8 cellular contexts compared by ENCODE assay signal in genomic region chr11:9757809-9758675, GRCh38.
DNase-seq lines count a peak whose midpoint lies in the region; ATAC-seq, FAIRE-seq and TF ChIP-seq lines count a peak whose summit lies in the region.

No MANE protein-coding gene starts in this region.

- H2AFZ ChIP-seq in HepG2 (ENCODE audit: low read length), result peak overlapping the region; percentile 23

- peaks cover 56% of the 10 kb centered on the region for H3K4me1 ChIP-seq in HepG2 (ENCODE audit: insufficient read depth, low read length)

- 28% methylated on average over 5 of the region's 73 CpGs for WGBS in HepG2 (ENCODE audit: low lambda C conversion rate)

- peak overlapping the region; percentile 90 for H3K27ac ChIP-seq in HepG2 (ENCODE audit: extremely low read length, insufficient read depth, low read length)

- no peaks in the 10 kb centered on the region; a peak in 1 of 5 replicates for H3K27me3 ChIP-seq in HepG2 (ENCODE audit: control insufficient read depth in 1 of 2, insufficient read depth in 2 of 2, low read length in 2 of 2)

- H3K36me3 Mint-ChIP-seq in activated CD4-positive, alpha-beta T cell treated with anti-CD3 and anti-CD28 coated beads, Interleukin-2, amount 10 ng/mL, durations not matched to agents 7 days and 5 days (ENCODE audit: low read depth), result no peaks in the 10 kb centered on the region

- peak; percentile 55 for ATAC-seq in HG03175 (IDR thresholded peaks at IDR 0.05; ENCODE audit: unreplicated experiment)
- ATAC-seq in HepG2, result peak; percentile 84

- H3K4me1 Mint-ChIP-seq in activated CD4-positive, alpha-beta T cell treated with anti-CD3 and anti-CD28 coated beads, Interleukin-2, amount 10 ng/mL, durations not matched to agents 7 days and 5 days, result peaks cover 40% of the 10 kb centered on the region

- H3K27ac Mint-ChIP-seq in activated CD4-positive, alpha-beta T cell treated with anti-CD3 and anti-CD28 coated beads, Interleukin-2, amount 10 ng/mL, durations not matched to agents 7 days and 5 days, result peak overlapping the region; percentile 85

- peak overlapping the region; percentile 94 for H3K9ac ChIP-seq in HepG2 (ENCODE audit: insufficient read depth, low read depth, low read length)

- H3K4me2 ChIP-seq in HepG2 (ENCODE audit: low read depth, low read length), result peak overlapping the region; percentile 98

- H3K36me3 ChIP-seq in HepG2 (replicated peaks in 1 of 2; ENCODE audit: control insufficient read depth in 1 of 2, insufficient read depth in 2 of 2, low read length in 2 of 2), result no peaks in the 10 kb centered on the region

- no peak for FAIRE-seq in HepG2 (lab: Jason Lieb, UNC)

- no peaks in the 10 kb centered on the region for H3K9me3 Mint-ChIP-seq in activated CD4-positive, alpha-beta T cell treated with anti-CD3 and anti-CD28 coated beads, Interleukin-2, amount 10 ng/mL, durations not matched to agents 7 days and 5 days

- H3K4me3 ChIP-seq in AG10803 (ENCODE audit: low read length) (peak overlapping the region; percentile 44), HepG2 (replicated peaks in 1 of 3; ENCODE audit: insufficient read depth in 1 of 3, low read depth in 2 of 3, low read length in 3 of 3) (peak overlapping the region; percentile 63 to 87 (median 77))

- no peak; the same call in 1 of the 2 replicates for TF ChIP-seq CTCF in AG10803 (conservative IDR thresholded peaks at IDR 0.05; ENCODE audit: low read length)
- TF ChIP-seq CTCF in HepG2 (CRISPR knock-in tag; IDR thresholded peaks at IDR 0.05), result peak; percentile 71; the same call in 1 of the 2 replicates

- peak; percentile 76 for DNase-seq in AG10803 (ENCODE audit: low read depth)
- DNase-seq in NCI-H524 (lab: John Stamatoyannopoulos, UW), result peak; percentile 57 to 74
- peak; percentile 91 for DNase-seq in activated CD4-positive, alpha-beta T cell treated with anti-CD3 and anti-CD28 coated beads, Interleukin-2, amount 10 ng/mL, durations not matched to agents 7 days and 5 days
- peak; percentile 50 for DNase-seq in dedifferentiated amniotic fluid mesenchymal stem cell (ENCODE audit: extremely low spot score)
- DNase-seq in HepG2 (ENCODE audit: low spot score), result peak; percentile 63
- peak; percentile 92 for DNase-seq in stimulated activated CD4-positive, alpha-beta T cell treated with anti-CD3 and anti-CD28 coated beads, Interleukin-4, amount 100 ng/mL, for 24 hours

- intact Hi-C loops in HepG2 (cut with micrococcal nuclease; ENCODE audit: unreplicated experiment), result loop anchor here (1.0 to 5.0 kb wide), 3 partner anchors 105 to 549 kb away; partner anchors contain the start of gene ADM

- no peaks in the 10 kb centered on the region for H3K27me3 Mint-ChIP-seq in activated CD4-positive, alpha-beta T cell treated with anti-CD3 and anti-CD28 coated beads, Interleukin-2, amount 10 ng/mL, durations not matched to agents 7 days and 5 days

- H3K79me2 ChIP-seq in HepG2 (ENCODE audit: insufficient read depth, low read length), result peaks cover 12% of the 10 kb centered on the region

- peak; percentile 98 for TF ChIP-seq RAD21 in HepG2 (CRISPR knock-in tag; IDR thresholded peaks at IDR 0.05)

- no peaks in the 10 kb centered on the region for H4K20me1 ChIP-seq in HepG2 (ENCODE audit: insufficient read depth, low read length)

- POLR2A ChIA-PET in activated CD4-positive, alpha-beta T cell treated with anti-CD3 and anti-CD28 coated beads, Interleukin-2, amount 10 ng/mL, durations not matched to agents 7 days and 5 days (lab: Charles Lee), result no interaction called here
- POLR2A ChIA-PET in HepG2 (lab: Yijun Ruan, JAX), result interaction anchor here (0.6 to 3.5 kb wide), 6 partner anchors 10 to 568 kb away, joined by 3 to 23 read pairs (median 3); partner anchors contain the start of gene ADM

- TF ChIP-seq EP300 in HepG2 (IDR thresholded peaks at IDR 0.05; ENCODE audit: low read depth in 2 of 2, low read length in 2 of 2), result no peak
- TF ChIP-seq EP300 in HepG2 (CRISPR knock-in tag; IDR thresholded peaks at IDR 0.05; ENCODE audit: borderline replicate concordance), result no peak

- TF ChIP-seq POLR2A in GM18951 (IDR thresholded peaks at IDR 0.05; ENCODE audit: extremely low read depth, insufficient read depth, insufficient read length) (peak; percentile 63), HepG2 (IDR thresholded peaks at IDR 0.05; ENCODE audit: insufficient read depth in 1 of 2, low read depth in 2 of 2, low read length in 2 of 2) (peak; percentile 19 to 89; a peak in 3 of 4 replicates)

- H3K9me3 ChIP-seq in HepG2 (ENCODE audit: low read length), result no peaks in the 10 kb centered on the region

- BruUV-seq in HepG2 (replicated peaks; lab: Mats Ljungman, UMichigan), result no TSS peak

- CTCF ChIA-PET in activated CD4-positive, alpha-beta T cell treated with anti-CD3 and anti-CD28 coated beads, Interleukin-2, amount 10 ng/mL, durations not matched to agents 7 days and 5 days (lab: Charles Lee), result interaction anchor here (0.5 to 3.6 kb wide), 18 partner anchors 10 to 1185 kb away, joined by 3 to 45 read pairs (median 4); partner anchors contain the start of gene ADM
- CTCF ChIA-PET in HepG2 (lab: Yijun Ruan, JAX; ENCODE audit: low intra/inter-chr PET ratio, low total read pairs), result interaction anchor here (0.9 to 2.2 kb wide), 4 partner anchors 104 to 549 kb away, joined by 3 to 20 read pairs (median 6); no protein-coding TSS in a partner anchor

- H3K4me3 Mint-ChIP-seq in activated CD4-positive, alpha-beta T cell treated with anti-CD3 and anti-CD28 coated beads, Interleukin-2, amount 10 ng/mL, durations not matched to agents 7 days and 5 days, result peak overlapping the region; percentile 71

- in situ Hi-C loops in GM18951 (cut with MboI; ENCODE audit: low sequenced_read_pairs, unreplicated experiment) (loop anchor here (25.0 kb wide), 1 partner anchor 554 kb away; the partner anchor contains the start of gene ADM), HepG2 (cut with HindIII; ENCODE audit: extremely low pct_ligation_motif_present, low pct_unique_long_range_greater_than_20kb) (loop anchor here (10.0 kb wide), 1 partner anchor 63 kb away; no protein-coding TSS in a partner anchor)

TF ChIP-seq in HepG2, 621 proteins besides CTCF, POLR2A, EP300 and RAD21 (continues in another document):
- no peak for TF ChIP-seq MXD1 (CRISPR knock-in tag; IDR thresholded peaks at IDR 0.05)
- no peak for TF ChIP-seq PAF1 (CRISPR knock-in tag; IDR thresholded peaks at IDR 0.05)
- peak; percentile 81; the same call in 1 of the 2 replicates for TF ChIP-seq ZIK1 (CRISPR knock-in tag; IDR thresholded peaks at IDR 0.05; ENCODE audit: borderline replicate concordance, low read depth)
- TF ChIP-seq ASH2L (IDR thresholded peaks at IDR 0.05; ENCODE audit: insufficient read length, low read depth, low read length), result peak; percentile 56
- TF ChIP-seq ZNF446 (CRISPR knock-in tag; IDR thresholded peaks at IDR 0.05), result no peak
- no peak for TF ChIP-seq NR3C1 (CRISPR knock-in tag; IDR thresholded peaks at IDR 0.05)
- no peak for TF ChIP-seq ZBTB1 (CRISPR knock-in tag; IDR thresholded peaks at IDR 0.05; ENCODE audit: borderline replicate concordance)
- TF ChIP-seq ZNF3 (CRISPR knock-in tag; IDR thresholded peaks at IDR 0.05), result no peak
- no peak for TF ChIP-seq SUZ12 (IDR thresholded peaks at IDR 0.05; ENCODE audit: low read depth, low read length)
- no peak for TF ChIP-seq CEBPZ (IDR thresholded peaks at IDR 0.05; ENCODE audit: low read length)
- TF ChIP-seq ZNF740 (CRISPR knock-in tag; IDR thresholded peaks at IDR 0.05), result no peak
- TF ChIP-seq IRF1 (CRISPR knock-in tag; IDR thresholded peaks at IDR 0.05; ENCODE audit: low read depth), result no peak
- TF ChIP-seq TP53 (CRISPR knock-in tag; conservative IDR thresholded peaks at IDR 0.05), result 0 out of 2 replicates have a peak, but pooled peaks have one; percentile 54
- no peak for TF ChIP-seq ZNF24 (IDR thresholded peaks at IDR 0.05)
- TF ChIP-seq CBX2 (IDR thresholded peaks at IDR 0.05; ENCODE audit: low read depth, low read length), result no peak
- TF ChIP-seq CBX2 (CRISPR knock-in tag; IDR thresholded peaks at IDR 0.05; ENCODE audit: low read depth), result no peak

Comparison
In these comparisons a context has a peak if more than half of its experiments do, and no peak if none do; other contexts are left out.
1. Peak in every context shown above with its lines: DNase-seq, ATAC-seq, H3K4me3 ChIP-seq and H3K27ac ChIP-seq.